7 cellular contexts compared by ENCODE assay signal in genomic region chr21:41623945-41624344, GRCh38.
"Had no signal": no experiment of that assay in that cellular context is flagged by ENCODE, and none has a peak within 500 bp of the region (broad histone marks: within the 10 kb centered on the region; RNA-seq: fewer than 3 reads in every experiment).

No MANE protein-coding gene starts in this region.

- DNase-seq: H9, HCEC 1CT, KG1 had no signal

- H3K4me2 ChIP-seq: GM23338 had no signal

- ATAC-seq: GM23338 had no signal

- H3K4me3 ChIP-seq: GM23338 had no signal

- H2AFZ ChIP-seq: GM23338 had no signal

- FAIRE-seq: H1, H54, HTR-8/SVneo had no signal
